7 cellular contexts compared by ENCODE assay signal in the genomic region with DNA sequence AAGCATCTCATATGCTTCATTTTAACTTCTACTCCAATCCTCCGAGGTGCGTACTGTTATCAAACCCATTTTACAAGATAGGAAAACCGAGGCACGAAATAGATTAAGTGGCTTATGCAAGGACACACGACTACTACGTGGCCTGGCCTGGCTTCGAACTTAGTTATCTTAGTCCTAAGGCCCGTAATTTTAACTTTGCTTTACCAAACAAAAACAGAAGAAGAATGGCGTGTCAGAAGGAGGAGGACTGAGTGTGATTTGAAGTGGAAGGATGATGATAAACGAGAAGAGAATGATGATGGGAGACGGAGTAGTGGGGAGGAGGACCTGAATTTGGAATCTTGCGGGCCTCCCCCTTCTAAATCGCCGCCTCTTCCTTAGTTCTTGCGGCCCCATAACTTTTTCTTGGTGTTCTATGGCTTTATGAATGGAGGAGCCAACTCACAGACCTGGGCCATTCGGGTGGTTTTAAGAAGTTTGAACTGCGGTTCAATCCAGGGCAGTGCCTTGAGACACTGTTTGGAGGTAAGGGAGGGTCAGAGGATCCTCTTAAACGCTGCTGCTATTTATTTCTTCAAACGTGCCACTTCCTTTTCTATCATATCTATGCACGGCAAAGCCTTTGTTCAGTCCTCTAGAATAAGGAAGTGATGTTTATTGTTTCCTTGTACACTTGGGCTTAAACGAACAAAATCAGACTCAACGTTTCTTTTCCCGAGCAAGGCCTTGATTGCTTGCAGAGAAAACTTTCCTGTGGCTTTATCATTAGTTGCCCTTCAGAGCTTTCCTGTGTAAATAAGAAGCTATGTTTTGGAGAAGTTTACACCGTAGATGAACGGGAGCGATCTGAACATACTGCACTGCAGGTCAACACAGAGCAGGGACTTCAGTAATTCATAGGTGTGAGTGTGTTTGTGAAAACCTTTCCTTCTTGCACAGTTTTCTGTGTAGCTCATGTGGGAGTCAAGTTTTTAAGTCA.
DNase-seq lines count a peak whose midpoint lies in the region; ATAC-seq, FAIRE-seq and TF ChIP-seq lines count a peak whose summit lies in the region.

No MANE protein-coding gene starts in this region.

- peak overlapping the region; percentile 98 for H3K4me3 Mint-ChIP-seq in activated naive CD8-positive, alpha-beta T cell
- H3K4me3 Mint-ChIP-seq in stimulated activated naive B cell treated with anti-CD40 and anti-IgM and Interleukin-4, amounts not matched to agents 10 μg/mL and 1 μg/mL and 100 μg/mL, for 72 hours, result peak overlapping the region; percentile 94 to 97

- H3K4me3 ChIP-seq in Loucy (ENCODE audit: low read length, poor library complexity, severe bottlenecking) (peak overlapping the region; percentile 95), iPS-18a (ENCODE audit: low read length) (peak overlapping the region; percentile 94)

- H3K9ac ChIP-seq in Loucy (ENCODE audit: low read depth, low read length, poor library complexity, severe bottlenecking) (peak overlapping the region; percentile 91), iPS-18a (ENCODE audit: low read length) (peak overlapping the region; percentile 97)

- no peak for TF ChIP-seq CTCF in Loucy (conservative IDR thresholded peaks at IDR 0.05; ENCODE audit: low read length)

- peaks cover 44% of the 10 kb centered on the region for H4K20me1 ChIP-seq in Loucy (ENCODE audit: insufficient read depth, low read length, poor library complexity, severe bottlenecking)

- H2AFZ ChIP-seq in Loucy (ENCODE audit: low read length), result 0 out of 2 replicates have a peak overlapping the region, but pooled peaks have one; percentile 70

- H3K36me3 ChIP-seq in Loucy (ENCODE audit: insufficient read depth, low read length), result peaks cover 5% of the 10 kb centered on the region; the same call in 1 of the 2 replicates
- H3K36me3 ChIP-seq in iPS-18a (ENCODE audit: control insufficient read depth, low read depth, low read length), result peaks cover 9% of the 10 kb centered on the region

- H3K27ac Mint-ChIP-seq in activated naive CD8-positive, alpha-beta T cell, result peak overlapping the region; percentile 98
- peak overlapping the region; percentile 98 for H3K27ac Mint-ChIP-seq in stimulated activated naive B cell treated with anti-CD40 and anti-IgM and Interleukin-4, amounts not matched to agents 10 μg/mL and 1 μg/mL and 100 μg/mL, for 72 hours

- H3K27me3 ChIP-seq in Loucy (ENCODE audit: insufficient read depth, low read length, poor library complexity, severe bottlenecking) (no peaks in the 10 kb centered on the region), iPS-18a (ENCODE audit: control insufficient read depth, insufficient read depth, low read length) (no peaks in the 10 kb centered on the region)

- no peaks in the 10 kb centered on the region for H3K9me2 ChIP-seq in Loucy (replicated peaks; ENCODE audit: low read depth, low read length)

- no peak for DNase-seq in GM18507 (ENCODE audit: extremely low spot score, insufficient read length, low read depth)
- no peak for DNase-seq in stimulated activated naive B cell treated with anti-CD40 and anti-IgM and Interleukin-4, amounts not matched to agents 10 μg/mL and 1 μg/mL and 100 μg/mL, for 72 hours
- DNase-seq in GM03348 (ENCODE audit: low spot score), result no peak

- no peaks in the 10 kb centered on the region for H3F3A ChIP-seq in Loucy (ENCODE audit: low read depth)

- peak; percentile 24 to 25 for ATAC-seq in stimulated activated naive B cell treated with anti-CD40 and anti-IgM and Interleukin-4, amounts not matched to agents 10 μg/mL and 1 μg/mL and 100 μg/mL, for 72 hours (replicated peaks)
- no peak for ATAC-seq in HG03469 (IDR thresholded peaks at IDR 0.05; ENCODE audit: unreplicated experiment)

- H3K36me3 Mint-ChIP-seq in activated naive CD8-positive, alpha-beta T cell, result peaks cover 2% of the 10 kb centered on the region
- H3K36me3 Mint-ChIP-seq in stimulated activated naive B cell treated with anti-CD40 and anti-IgM and Interleukin-4, amounts not matched to agents 10 μg/mL and 1 μg/mL and 100 μg/mL, for 72 hours, result peaks cover 16 to 21% of the 10 kb centered on the region in 2 donors

- H3K4me1 ChIP-seq in Loucy (ENCODE audit: insufficient read depth, low read length, poor library complexity, severe bottlenecking) (peaks cover 5% of the 10 kb centered on the region), iPS-18a (ENCODE audit: control insufficient read depth, low read depth, low read length) (peaks cover 10% of the 10 kb centered on the region)

- H3K9me3 Mint-ChIP-seq in activated naive CD8-positive, alpha-beta T cell (ENCODE audit: low read depth), result no peaks in the 10 kb centered on the region
- no peaks in the 10 kb centered on the region for H3K9me3 Mint-ChIP-seq in stimulated activated naive B cell treated with anti-CD40 and anti-IgM and Interleukin-4, amounts not matched to agents 10 μg/mL and 1 μg/mL and 100 μg/mL, for 72 hours

- peak overlapping the region; percentile 15 for H3K27ac ChIP-seq in iPS-18a (ENCODE audit: low read length)

- FAIRE-seq in GM18507 (lab: Jason Lieb, UNC), result peak; percentile 64

- H3K27me3 Mint-ChIP-seq in activated naive CD8-positive, alpha-beta T cell, result no peaks in the 10 kb centered on the region
- H3K27me3 Mint-ChIP-seq in stimulated activated naive B cell treated with anti-CD40 and anti-IgM and Interleukin-4, amounts not matched to agents 10 μg/mL and 1 μg/mL and 100 μg/mL, for 72 hours, result no peaks in the 10 kb centered on the region

- peaks cover 56% of the 10 kb centered on the region for H3K79me2 ChIP-seq in Loucy (ENCODE audit: insufficient read depth, low read length)

- peaks cover 49% of the 10 kb centered on the region for H3K4me1 Mint-ChIP-seq in activated naive CD8-positive, alpha-beta T cell (ENCODE audit: low read depth)
- peaks cover 30 to 53% of the 10 kb centered on the region in 2 donors for H3K4me1 Mint-ChIP-seq in stimulated activated naive B cell treated with anti-CD40 and anti-IgM and Interleukin-4, amounts not matched to agents 10 μg/mL and 1 μg/mL and 100 μg/mL, for 72 hours

- H3K9me3 ChIP-seq in Loucy (ENCODE audit: insufficient read depth, low read depth, low read length) (no peaks in the 10 kb centered on the region), iPS-18a (ENCODE audit: control insufficient read depth, low read depth, low read length) (no peaks in the 10 kb centered on the region)

- H3K4me2 ChIP-seq in Loucy (ENCODE audit: low read depth, low read length, poor library complexity, severe bottlenecking), result peak overlapping the region; percentile 88
